ENCODE assay signal across 8 cellular contexts in genomic region chr11:66069715-66070603, GRCh38. TPM values are rescaled to one million over a fixed set of nuclear protein-coding genes. Genes with fewer than 3 reads are reported as not detected.
DNase-seq lines count a peak whose midpoint lies in the region; ATAC-seq and TF ChIP-seq lines count a peak whose summit lies in the region.

Gene PACS1, plus strand, starts transcription at chr11:66070272. Its CDS starts 215 bp downstream, at chr11:66070487.

- WGBS in thyroid gland, 2 donors, result 0% methylated on average over 3 to 8 of the region's 120 CpGs

- H3K79me2 ChIP-seq in osteoblast (ENCODE audit: insufficient read depth, low read length), result peaks cover 50% of the 10 kb centered on the region

- H3K27me3 ChIP-seq in osteoblast (ENCODE audit: insufficient read depth, low read length) (no peaks in the 10 kb centered on the region), thyroid gland (no peaks in the 10 kb centered on the region)

- H3K4me1 ChIP-seq in osteoblast (ENCODE audit: insufficient read depth, low read length) (peaks cover 21% of the 10 kb centered on the region), thyroid gland (peaks cover 27 to 31% of the 10 kb centered on the region in 2 donors)

- ATAC-seq in GM19025 (IDR thresholded peaks at IDR 0.05; ENCODE audit: low read depth, unreplicated experiment) (peak; percentile 64), HG03571 (IDR thresholded peaks at IDR 0.05; ENCODE audit: unreplicated experiment) (peak; percentile 57)

- H3K4me3 Mint-ChIP-seq in activated naive CD8-positive, alpha-beta T cell treated with anti-CD3 and anti-CD28 coated beads for 36 hours, result peak within 1 kb of the TSS; percentile 87
- H3K4me3 Mint-ChIP-seq in glutamatergic neuron (ENCODE audit: unreplicated experiment), result peak within 1 kb of the TSS; percentile 86

- H3K9me3 ChIP-seq in osteoblast (ENCODE audit: low read depth, low read length), result no peaks in the 10 kb centered on the region
- H3K9me3 ChIP-seq in thyroid gland, result no peaks in the 10 kb centered on the region

- H3K9me3 Mint-ChIP-seq in activated naive CD8-positive, alpha-beta T cell treated with anti-CD3 and anti-CD28 coated beads for 36 hours, result peaks cover 2% of the 10 kb centered on the region
- peaks cover 12% of the 10 kb centered on the region for H3K9me3 Mint-ChIP-seq in glutamatergic neuron (ENCODE audit: unreplicated experiment)

- peak within 1 kb of the TSS; percentile 83 for H3K4me3 ChIP-seq in osteoblast (ENCODE audit: insufficient read depth, low read length)
- H3K4me3 ChIP-seq in thyroid gland (replicated peaks in 1 of 3), result peak within 1 kb of the TSS; percentile 35 to 99 (median 70)

- H2AFZ ChIP-seq in osteoblast (ENCODE audit: low read length), result peak within 1 kb of the TSS; percentile 69

- no peaks in the 10 kb centered on the region for H3K27me3 Mint-ChIP-seq in activated naive CD8-positive, alpha-beta T cell treated with anti-CD3 and anti-CD28 coated beads for 36 hours
- H3K27me3 Mint-ChIP-seq in glutamatergic neuron (ENCODE audit: unreplicated experiment), result peaks cover 5% of the 10 kb centered on the region

- no peak for TF ChIP-seq CTCF in AG09319 (IDR thresholded peaks at IDR 0.05; ENCODE audit: low read depth, low read length)
- no peak for TF ChIP-seq CTCF in glutamatergic neuron (IDR thresholded peaks at IDR 0.05; ENCODE audit: partially characterized antibody, unreplicated experiment)
- no peak for TF ChIP-seq CTCF in osteoblast (IDR thresholded peaks at IDR 0.05; ENCODE audit: extremely low read depth, low read depth, low read length)
- peak in 2 of 6 experiments; percentile 11 to 16 for TF ChIP-seq CTCF in thyroid gland (IDR thresholded peaks at IDR 0.05)

- intact Hi-C loops in thyroid gland (cut with DNase I), result loop anchor here (5.0 to 10.0 kb wide), 2 partner anchors 62 to 145 kb away; no protein-coding TSS in a partner anchor

- H3K36me3 ChIP-seq in osteoblast (ENCODE audit: insufficient read depth, low read length) (peaks cover 56% of the 10 kb centered on the region), thyroid gland (peaks cover 34 to 38% of the 10 kb centered on the region in 2 donors)

- TF ChIP-seq POLR2A in thyroid gland (IDR thresholded peaks at IDR 0.05), result peak; percentile 6 to 79

- peak within 1 kb of the TSS; percentile 94 for H3K27ac Mint-ChIP-seq in activated naive CD8-positive, alpha-beta T cell treated with anti-CD3 and anti-CD28 coated beads for 36 hours
- peak within 1 kb of the TSS; percentile 76 for H3K27ac Mint-ChIP-seq in glutamatergic neuron (ENCODE audit: unreplicated experiment)

- peaks cover 73% of the 10 kb centered on the region for H3K36me3 Mint-ChIP-seq in activated naive CD8-positive, alpha-beta T cell treated with anti-CD3 and anti-CD28 coated beads for 36 hours
- peaks cover 4% of the 10 kb centered on the region for H3K36me3 Mint-ChIP-seq in glutamatergic neuron (ENCODE audit: unreplicated experiment)

- H3K4me1 Mint-ChIP-seq in activated naive CD8-positive, alpha-beta T cell treated with anti-CD3 and anti-CD28 coated beads for 36 hours, result peaks cover 70% of the 10 kb centered on the region
- peaks cover 29% of the 10 kb centered on the region for H3K4me1 Mint-ChIP-seq in glutamatergic neuron (ENCODE audit: low read depth, unreplicated experiment)

- DNase-seq in AG09319 (ENCODE audit: extremely low read depth, low read depth), result peak; percentile 79
- peak; percentile 39 to 78 for DNase-seq in SW 1271 (lab: John Stamatoyannopoulos, UW)
- peak; percentile 83 for DNase-seq in activated naive CD8-positive, alpha-beta T cell treated with anti-CD3 and anti-CD28 coated beads for 36 hours
- DNase-seq in glutamatergic neuron, result peak; percentile 58
- DNase-seq in osteoblast (ENCODE audit: insufficient read length, low spot score, missing footprints), result peak; percentile 99
- DNase-seq in thyroid gland, result peak; percentile 75 to 79

- H3K4me2 ChIP-seq in osteoblast (ENCODE audit: insufficient read depth, low read length), result peak within 1 kb of the TSS; percentile 96

- peak within 1 kb of the TSS; percentile 95 for H3K27ac ChIP-seq in osteoblast (ENCODE audit: low read depth, low read length)
- peak within 1 kb of the TSS; percentile 92 to 98 (median 97) for H3K27ac ChIP-seq in thyroid gland

- peaks cover 20% of the 10 kb centered on the region for H4K20me1 ChIP-seq in osteoblast (ENCODE audit: insufficient read depth, low read length)

RNA-seq across cellular contexts. Expression of gene PACS1, which starts in this region (rescaled TPM):
- 10 to 100 TPM; 58.4 to 61.4 TPM for total RNA-seq in activated naive CD8-positive, alpha-beta T cell treated with anti-CD3 and anti-CD28 coated beads for 36 hours
- total RNA-seq in glutamatergic neuron (ENCODE audit: unreplicated experiment) (30.6 TPM), osteoblast (38.0 and 39.8 TPM in 2 replicates), thyroid gland (10 to 100 TPM; 39.6 to 67.7 (median 59.7) TPM)

Comparison
In these comparisons a context has a peak if more than half of its experiments do, and no peak if none do; other contexts are left out.
1. Peak in every context shown above with its lines: DNase-seq, ATAC-seq, H3K4me3 ChIP-seq and H3K27ac ChIP-seq.